ENCODE assay signal across 11 cellular contexts in the genomic region with DNA sequence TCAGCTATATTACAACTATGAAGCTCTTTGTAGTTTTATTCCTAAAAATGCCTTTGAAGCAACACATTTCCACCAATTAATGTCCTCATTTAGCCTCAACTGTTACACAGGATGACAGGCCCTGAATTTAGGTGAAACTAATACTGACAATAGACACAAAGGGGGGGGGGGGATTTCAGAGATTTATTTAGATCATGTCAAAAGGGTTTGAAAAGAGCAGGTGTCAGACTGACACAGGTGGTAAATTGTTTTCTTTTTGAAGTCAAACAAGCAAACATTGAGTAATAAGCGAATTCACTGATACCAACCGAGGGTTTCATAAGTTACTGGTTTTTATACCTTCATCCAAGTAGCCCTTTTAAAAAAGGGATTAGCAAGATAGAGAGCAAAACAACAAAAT. TPM values are rescaled to one million over a fixed set of nuclear protein-coding genes. Genes with fewer than 3 reads are reported as not detected.
DNase-seq lines count a peak whose midpoint lies in the region; ATAC-seq, FAIRE-seq and TF ChIP-seq lines count a peak whose summit lies in the region.
"Had no signal": no experiment of that assay in that cellular context is flagged by ENCODE, and none has a peak within 500 bp of the region (broad histone marks: within the 10 kb centered on the region; RNA-seq: fewer than 3 reads in every experiment).

No MANE protein-coding gene starts in this region.

- CTCF ChIA-PET in A549 (lab: Yijun Ruan, JAX) = interaction anchor here (0.9 to 4.1 kb wide), 9 partner anchors 11 to 150 kb away, joined by 3 to 22 read pairs (median 4); a partner anchor contains a TSS

- H3K79me2 ChIP-seq in DOHH2 (ENCODE audit: control insufficient read depth, low read length) = peaks cover 100% of the 10 kb centered on the region

- no peak for DNase-seq in A549 (ENCODE audit: low read depth in 1 of 2, low spot score in 1 of 2)
- DNase-seq in NCI-H748 treated with DMSO at 0.1 percent for 48 hours (lab: John Stamatoyannopoulos, UW) = peak; percentile 50
- no peak for DNase-seq in left lung
- no peak for DNase-seq in small intestine
- DNase-seq in posterior cingulate gyrus = no peak
- DNase-seq in kidney glomerular epithelial cell (lab: John Stamatoyannopoulos, UW) = no peak
- no peak for DNase-seq in AG08395 (ENCODE audit: low spot score)
- DNase-seq: activated effector memory CD4-positive, alpha-beta T cell treated with anti-CD3 and anti-CD28 coated beads, Interleukin-2, amount 50 U/mL, for 16 hours; stimulated activated CD4-positive, alpha-beta T cell treated with anti-CD3 and anti-CD28 coated beads, Interleukin-2, amount 100 ng/mL, for 24 hours had no signal

- 66% methylated on average over 2 of the region's 2 CpGs for WGBS in A549 (ENCODE audit: missing lambda C conversion rate)
- WGBS in small intestine, 3 donors = 11 to 39% (median 20%) methylated on average over 2 of the region's 2 CpGs

- H3K9me2 ChIP-seq in DOHH2 (replicated peaks; ENCODE audit: control insufficient read depth, low read length) = no peaks in the 10 kb centered on the region

- TF ChIP-seq CTCF in A549 (IDR thresholded peaks at IDR 0.05) (no peak), DOHH2 (IDR thresholded peaks at IDR 0.05; ENCODE audit: low read depth, low read length, poor library complexity, severe bottlenecking) (no peak), left lung (IDR thresholded peaks at IDR 0.05) (no peak)

- no peaks in the 10 kb centered on the region for H3K9me3 ChIP-seq in A549
- H3K9me3 ChIP-seq in DOHH2 (ENCODE audit: control insufficient read depth, insufficient read depth, low read length) = no peaks in the 10 kb centered on the region
- H3K9me3 ChIP-seq in left lung = no peaks in the 10 kb centered on the region
- no peaks in the 10 kb centered on the region for H3K9me3 ChIP-seq in small intestine (ENCODE audit: control insufficient read depth, low read depth)

- FAIRE-seq in A549 (lab: Jason Lieb, UNC) = no peak
- FAIRE-seq in small intestine (lab: Jason Lieb, UNC) = no peak

- H3K27ac ChIP-seq in A549 (no peak overlapping the region), DOHH2 (ENCODE audit: low read depth, low read length) (peak overlapping the region; percentile 57), left lung (peak overlapping the region; percentile 2 to 51), small intestine (ENCODE audit: low read depth in 1 of 2, low read length in 1 of 2) (no peak overlapping the region)

- no peak for TF ChIP-seq EP300 in A549 (IDR thresholded peaks at IDR 0.05)

- no peak for ATAC-seq in A549
- no peak for ATAC-seq in left lung
- ATAC-seq: stimulated activated memory B cell treated with anti-CD40 and anti-IgM and Interleukin-4, amounts not matched to agents 10 μg/mL and 1 μg/mL and 100 μg/mL, for 72 hours had no signal

- H3F3A ChIP-seq in DOHH2 (ENCODE audit: control insufficient read depth, insufficient read depth) = peaks cover 43% of the 10 kb centered on the region

- H3K4me1 ChIP-seq in A549 = peaks cover 64% of the 10 kb centered on the region
- H3K4me1 ChIP-seq in DOHH2 (ENCODE audit: control insufficient read depth, low read length) = peaks cover 98% of the 10 kb centered on the region
- H3K4me1 ChIP-seq in left lung = peaks cover 75 to 93% of the 10 kb centered on the region in 2 donors
- peaks cover 4 to 30% of the 10 kb centered on the region in 2 donors for H3K4me1 ChIP-seq in small intestine (ENCODE audit: control insufficient read depth in 2 of 2, insufficient read depth in 1 of 2, low read depth in 1 of 2, low read length in 1 of 2)

- peaks cover 37% of the 10 kb centered on the region for H4K20me1 ChIP-seq in DOHH2 (ENCODE audit: control insufficient read depth, insufficient read depth, low read depth, low read length)

- no peak for TF ChIP-seq POLR2A in A549 (IDR thresholded peaks at IDR 0.05; ENCODE audit: low read length)

- H3K4me2 ChIP-seq in A549 (peak overlapping the region; percentile 0; the same call in 2 of the 3 replicates), DOHH2 (ENCODE audit: low read length) (peak overlapping the region; percentile 63)

- POLR2A ChIA-PET in A549 (lab: Yijun Ruan, JAX) = no interaction called here

- H3K27me3 ChIP-seq in DOHH2 (ENCODE audit: control insufficient read depth, low read length) = no peaks in the 10 kb centered on the region
- no peaks in the 10 kb centered on the region for H3K27me3 ChIP-seq in left lung
- H3K27me3 ChIP-seq in small intestine (ENCODE audit: control insufficient read depth in 2 of 2, insufficient read depth in 2 of 2, low read length in 2 of 2) = no peaks in the 10 kb centered on the region

- H3K4me3 ChIP-seq in A549 (no peak overlapping the region), DOHH2 (ENCODE audit: low read length) (peak overlapping the region; percentile 32), left lung (no peak overlapping the region), small intestine (ENCODE audit: low read depth in 1 of 2, low read length in 2 of 2) (no peak overlapping the region)

- intact Hi-C loops in left lung (cut with DNase I) (loop anchor here in 1 of 2 donors (5.0 kb wide), 1 partner anchor 45 kb away; no protein-coding TSS in a partner anchor), posterior cingulate gyrus (cut with DNase I) (no loop called here)

- H3K36me3 ChIP-seq in DOHH2 (ENCODE audit: control insufficient read depth, low read length) (peaks cover 28% of the 10 kb centered on the region), left lung (no peaks in the 10 kb centered on the region), small intestine (ENCODE audit: control insufficient read depth in 2 of 2, insufficient read depth in 2 of 2, low read length in 2 of 2) (no peaks in the 10 kb centered on the region)

- no peak for TF ChIP-seq RAD21 in A549 (conservative IDR thresholded peaks at IDR 0.05 in 1 of 2, IDR thresholded peaks at IDR 0.05 in 1 of 2)

TF ChIP-seq in A549, 52 proteins besides CTCF, POLR2A, EP300 and RAD21:
- TF ChIP-seq FOSB (CRISPR knock-in tag; IDR thresholded peaks at IDR 0.05) (0 out of 2 replicates have a peak, but pooled peaks have one; percentile 18), ZC3H11A (IDR thresholded peaks at IDR 0.05) (no peak)

RNA-seq across cellular contexts. Expression of a gene that starts 40.8 kb away (rescaled TPM):
- polyA plus RNA-seq in A549 (2011; rRNA removed) = 27.9 and 52.4 TPM in 2 replicates
- polyA plus RNA-seq in A549 (2012; cell fraction: cytosol; rRNA removed) = 8.6 and 10.8 TPM in 2 replicates
- 28.6 and 58.2 TPM in 2 replicates for polyA plus RNA-seq in A549 (2012; cell fraction: nucleus; rRNA removed)
- polyA plus RNA-seq in A549 (2017; fragmentation: RNase III; extraction: RNeasy Plus Mini Kit Qiagen cat#74134 plus additional on column Dnase treatment) = 21.4 to 26.0 TPM (median 22.6 TPM) in 3 replicates
- 164 and 170 TPM in 2 replicates for polyA minus RNA-seq in A549 (2011; rRNA and poly(A)+ RNA removed)
- total RNA-seq in left lung = 10 to 100 TPM; 65.9 to 67.8 TPM
- 10 to 100 TPM; 12.7 to 24.2 (median 16.2) TPM for polyA plus RNA-seq in small intestine

Comparison
In these comparisons a context has a peak if more than half of its experiments do, and no peak if none do; other contexts are left out.
1. H3K27ac ChIP-seq: peak in DOHH2 (single experiment) and left lung (2 of 2); none in A549 (0 of 2) and small intestine (0 of 2).